ENCODE assay signal across 18 cellular contexts in the genomic region with DNA sequence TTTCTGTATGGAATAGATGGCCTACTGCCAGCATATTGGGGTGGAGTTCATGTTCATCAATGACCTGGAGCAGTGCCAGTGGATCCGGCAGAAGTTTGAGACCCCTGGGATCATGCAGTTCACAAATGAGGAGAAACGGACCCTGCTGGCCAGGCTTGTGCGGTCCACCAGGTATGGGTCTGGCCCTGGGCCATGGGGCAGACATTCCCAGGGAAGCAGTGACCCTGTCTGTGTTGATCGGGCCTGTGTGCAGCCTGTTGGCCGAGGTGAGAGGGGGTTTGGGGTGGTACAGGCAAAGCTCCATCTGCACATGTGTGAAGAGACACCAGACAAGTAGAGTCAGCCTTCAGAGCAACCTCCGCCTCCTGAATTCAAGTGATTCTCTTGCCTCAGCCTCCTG.
DNase-seq lines count a peak whose midpoint lies in the region; ATAC-seq and TF ChIP-seq lines count a peak whose summit lies in the region.
"Had no signal": no experiment of that assay in that cellular context is flagged by ENCODE, and none has a peak within 500 bp of the region (broad histone marks: within the 10 kb centered on the region; RNA-seq: fewer than 3 reads in every experiment).

No MANE protein-coding gene starts in this region.

- DNase-seq in activated T-cell treated with anti-CD3 and anti-CD28 coated beads, Interleukin-2, amount 50 U/mL, for 24 hours = no peak
- DNase-seq in activated T-cell treated with anti-CD3 and anti-CD28 coated beads, Interleukin-2, amount 50 U/mL, for 4 hours = no peak
- DNase-seq in effector memory CD4-positive, alpha-beta T cell = no peak
- DNase-seq in thyroid gland = peak; percentile 53 to 64
- DNase-seq in hepatocyte (ENCODE audit: low spot score) = no peak
- DNase-seq: EL, GF-D8, NCI-H1105, NCI-H2081, NCI-H2171, NCI-H446, NCI-H526, OCI-M1 had no signal

- H3K9me3 Mint-ChIP-seq in activated T-cell treated with anti-CD3 and anti-CD28 coated beads, Interleukin-2, amount 50 U/mL, for 24 hours = no peaks in the 10 kb centered on the region
- H3K9me3 Mint-ChIP-seq in activated T-cell treated with anti-CD3 and anti-CD28 coated beads, Interleukin-2, amount 50 U/mL, for 4 hours = no peaks in the 10 kb centered on the region
- H3K9me3 Mint-ChIP-seq: IgD-negative memory B cell had no signal

- ATAC-seq in activated T-cell treated with anti-CD3 and anti-CD28 coated beads, Interleukin-2, amount 50 U/mL, for 4 hours = no peak
- ATAC-seq in HG02610 (IDR thresholded peaks at IDR 0.05; ENCODE audit: unreplicated experiment) (peak; percentile 9), GM21723 (IDR thresholded peaks at IDR 0.05; ENCODE audit: unreplicated experiment) (no peak)
- ATAC-seq: Right ventricle myocardium inferior had no signal

- no peaks in the 10 kb centered on the region for H3K4me1 ChIP-seq in effector memory CD4-positive, alpha-beta T cell (ENCODE audit: control insufficient read depth, insufficient read depth, low read length, poor library complexity, severe bottlenecking)
- H3K4me1 ChIP-seq in thyroid gland (peaks cover 3 to 24% of the 10 kb centered on the region in 2 donors), hepatocyte (ENCODE audit: insufficient read depth) (no peaks in the 10 kb centered on the region)

- TF ChIP-seq POLR2A in thyroid gland (IDR thresholded peaks at IDR 0.05) = no peak

- intact Hi-C loops in thyroid gland (cut with DNase I) = no loop called here

- H3K27ac Mint-ChIP-seq in activated T-cell treated with anti-CD3 and anti-CD28 coated beads, Interleukin-2, amount 50 U/mL, for 24 hours = peak overlapping the region; percentile 6
- H3K27ac Mint-ChIP-seq: IgD-negative memory B cell had no signal

- H3K4me3 Mint-ChIP-seq in activated T-cell treated with anti-CD3 and anti-CD28 coated beads, Interleukin-2, amount 50 U/mL, for 24 hours = no peak overlapping the region
- no peak overlapping the region for H3K4me3 Mint-ChIP-seq in activated T-cell treated with anti-CD3 and anti-CD28 coated beads, Interleukin-2, amount 50 U/mL, for 4 hours
- H3K4me3 Mint-ChIP-seq: IgD-negative memory B cell had no signal

- H3K27me3 Mint-ChIP-seq in activated T-cell treated with anti-CD3 and anti-CD28 coated beads, Interleukin-2, amount 50 U/mL, for 24 hours = no peaks in the 10 kb centered on the region
- H3K27me3 Mint-ChIP-seq in activated T-cell treated with anti-CD3 and anti-CD28 coated beads, Interleukin-2, amount 50 U/mL, for 4 hours (ENCODE audit: low read depth) = no peaks in the 10 kb centered on the region
- H3K27me3 Mint-ChIP-seq: IgD-negative memory B cell had no signal

- no peaks in the 10 kb centered on the region for H3K79me2 ChIP-seq in hepatocyte

- H2AFZ ChIP-seq in hepatocyte = no peak overlapping the region

- no peaks in the 10 kb centered on the region for H3K9me3 ChIP-seq in effector memory CD4-positive, alpha-beta T cell (ENCODE audit: control insufficient read depth, low read length)
- no peaks in the 10 kb centered on the region for H3K9me3 ChIP-seq in thyroid gland
- H3K9me3 ChIP-seq in hepatocyte (ENCODE audit: low read depth) = no peaks in the 10 kb centered on the region

- H3K27ac ChIP-seq in effector memory CD4-positive, alpha-beta T cell (ENCODE audit: insufficient read depth, low read length, poor library complexity, severe bottlenecking) = peak overlapping the region; percentile 7
- H3K27ac ChIP-seq in thyroid gland (peak overlapping the region in 2 of 3 donors; percentile 2 to 29), hepatocyte (no peak overlapping the region)
- H3K27ac ChIP-seq: C4-2B had no signal

- H3K27me3 ChIP-seq in effector memory CD4-positive, alpha-beta T cell (replicated peaks; ENCODE audit: control insufficient read depth, insufficient read depth, low read length, poor library complexity, severe bottlenecking) = no peaks in the 10 kb centered on the region
- H3K27me3 ChIP-seq in thyroid gland (no peaks in the 10 kb centered on the region), hepatocyte (no peaks in the 10 kb centered on the region)

- peaks cover 56% of the 10 kb centered on the region for H3K36me3 ChIP-seq in effector memory CD4-positive, alpha-beta T cell (ENCODE audit: control insufficient read depth, insufficient read depth, low read length)
- H3K36me3 ChIP-seq in thyroid gland = peaks cover 26 to 30% of the 10 kb centered on the region in 2 donors
- H3K36me3 ChIP-seq in hepatocyte (replicated peaks; ENCODE audit: insufficient read depth, low read depth) = no peaks in the 10 kb centered on the region

- no peaks in the 10 kb centered on the region for H3K4me1 Mint-ChIP-seq in activated T-cell treated with anti-CD3 and anti-CD28 coated beads, Interleukin-2, amount 50 U/mL, for 24 hours (ENCODE audit: low read depth)
- H3K4me1 Mint-ChIP-seq in activated T-cell treated with anti-CD3 and anti-CD28 coated beads, Interleukin-2, amount 50 U/mL, for 4 hours (ENCODE audit: low read depth) = no peaks in the 10 kb centered on the region

- peaks cover 76% of the 10 kb centered on the region for H3K36me3 Mint-ChIP-seq in activated T-cell treated with anti-CD3 and anti-CD28 coated beads, Interleukin-2, amount 50 U/mL, for 24 hours (ENCODE audit: low read depth)
- H3K36me3 Mint-ChIP-seq in activated T-cell treated with anti-CD3 and anti-CD28 coated beads, Interleukin-2, amount 50 U/mL, for 4 hours (ENCODE audit: insufficient read depth) = peaks cover 32% of the 10 kb centered on the region

- WGBS in thyroid gland, 2 donors = 39 to 57% methylated on average over 6 of the region's 6 CpGs
- 98% methylated on average over 6 of the region's 6 CpGs for WGBS in hepatocyte (ENCODE audit: low lambda C conversion rate, missing lambda C conversion rate)

- no peak overlapping the region for H3K4me2 ChIP-seq in hepatocyte

- no peaks in the 10 kb centered on the region for H3K9me2 ChIP-seq in hepatocyte (replicated peaks; ENCODE audit: insufficient read depth)

- no peak overlapping the region for H3K4me3 ChIP-seq in effector memory CD4-positive, alpha-beta T cell (ENCODE audit: insufficient read depth, low read depth, low read length, poor library complexity, severe bottlenecking)
- no peak overlapping the region for H3K4me3 ChIP-seq in thyroid gland (replicated peaks in 1 of 3)
- H3K4me3 ChIP-seq in hepatocyte = no peak overlapping the region

- no peaks in the 10 kb centered on the region for H4K20me1 ChIP-seq in hepatocyte (ENCODE audit: insufficient read depth, poor library complexity, severe bottlenecking)

- TF ChIP-seq CTCF in thyroid gland (IDR thresholded peaks at IDR 0.05) (peak in 1 of 6 experiments; percentile 3), hepatocyte (IDR thresholded peaks at IDR 0.05; ENCODE audit: poor library complexity) (no peak)

Comparison
In these comparisons a context has a peak if more than half of its experiments do, and no peak if none do; other contexts are left out.
1. DNase-seq: peak in thyroid gland (2 of 2); none in activated T-cell treated with anti-CD3 and anti-CD28 coated beads, Interleukin-2, amount 50 U/mL, for 24 hours (single experiment), activated T-cell treated with anti-CD3 and anti-CD28 coated beads, Interleukin-2, amount 50 U/mL, for 4 hours (single experiment), effector memory CD4-positive, alpha-beta T cell (0 of 3) and hepatocyte (single experiment).